ENCODE assay signal across 34 cellular contexts in the genomic region with DNA sequence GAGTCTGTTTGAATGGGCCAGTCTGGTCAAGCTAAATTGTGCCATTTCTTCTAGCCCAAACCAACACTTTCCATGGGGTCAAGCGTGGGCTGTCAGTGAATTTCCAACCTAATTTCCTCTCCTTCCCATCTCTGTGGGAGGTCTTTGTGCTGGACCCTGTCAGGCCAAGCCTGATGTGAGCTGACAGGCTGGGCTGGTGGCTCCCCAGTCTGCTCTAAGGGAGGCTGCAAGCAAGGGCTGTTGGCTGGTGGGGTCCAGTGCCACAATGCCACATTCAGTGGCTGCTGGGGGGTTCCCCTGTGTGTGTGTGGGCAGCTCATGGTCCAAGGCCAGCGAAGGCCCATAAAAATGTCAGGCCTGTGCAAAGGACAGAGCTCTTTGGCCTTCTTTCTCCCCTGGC.
"Had no signal": no experiment of that assay in that cellular context is flagged by ENCODE, and none has a peak within 500 bp of the region (broad histone marks: within the 10 kb centered on the region; RNA-seq: fewer than 3 reads in every experiment).

No MANE protein-coding gene starts in this region.

- H3K36me3 Mint-ChIP-seq: activated naive CD4-positive, alpha-beta T cell treated with anti-CD3 and anti-CD28 coated beads, Interleukin-2, amount 10 ng/mL, durations not matched to agents 7 days and 5 days; activated naive CD8-positive, alpha-beta T cell; brain had no signal

- H3K9me3 Mint-ChIP-seq: activated CD4-positive, alpha-beta T cell treated with anti-CD3 and anti-CD28 coated beads, Interleukin-2, amount 10 ng/mL, durations not matched to agents 24 days and 14 days; activated naive CD4-positive, alpha-beta T cell treated with anti-CD3 and anti-CD28 coated beads, Interleukin-2, amount 10 ng/mL, durations not matched to agents 7 days and 5 days; activated naive CD8-positive, alpha-beta T cell treated with anti-CD3 and anti-CD28 coated beads, Interleukin-2, amount 50 U/mL, for 24 hours; activated T-cell treated with anti-CD3 and anti-CD28 coated beads, Interleukin-2, amount 50 U/mL, for 72 hours; activated T-helper 2 cell treated with anti-CD3 and anti-CD28 coated beads, Interferon-gamma antibody, Interleukin-2, Interleukin-4, amounts not matched to agents 10 μg/mL and 5 μg/mL and 100 μg/mL, durations not matched to agents 14 hours and 24 hours and 36 hours had no signal

- H3K4me2 ChIP-seq: KMS-11 had no signal

- DNase-seq: activated CD4-positive, alpha-beta T cell treated with anti-CD3 and anti-CD28 coated beads, Interleukin-2, amount 10 ng/mL, durations not matched to agents 24 days and 14 days; activated CD4-positive, alpha-beta T cell treated with anti-CD3 and anti-CD28 coated beads, Interleukin-2, amount 50 U/mL, for 48 hours; activated CD8-positive, alpha-beta memory T cell treated with anti-CD3 and anti-CD28 coated beads, Interleukin-2, amount 50 U/mL, for 4 hours; activated CD8-positive, alpha-beta T cell treated with anti-CD3 and anti-CD28 coated beads, Interleukin-2, amount 10 ng/mL, durations not matched to agents 7 days and 5 days; activated gamma-delta T cell; activated naive CD4-positive, alpha-beta T cell treated with anti-CD3 and anti-CD28 coated beads, Interleukin-2, amount 10 ng/mL, durations not matched to agents 7 days and 5 days; activated naive CD8-positive, alpha-beta T cell treated with anti-CD3 and anti-CD28 coated beads, Interleukin-2, amount 50 U/mL, for 24 hours; activated T-cell treated with anti-CD3 and anti-CD28 coated beads, Interleukin-2, amount 50 U/mL, for 72 hours; anterior cingulate cortex; caudate nucleus; cerebellar nuclear complex; MM.1S; MV-4-11; NCI-H1092; NCI-H146; NCI-H187; NCI-H2029 treated with DMSO at 0.1 percent for 48 hours; NCI-H2171 treated with DMSO at 0.1 percent for 48 hours; NCI-H2227 treated with DMSO at 0.1 percent for 48 hours; NCI-H446; NCI-H510A treated with DMSO at 0.1 percent for 48 hours; NCI-H526 treated with DMSO at 0.1 percent for 48 hours; NCI-H82; SHP77; SJCRH30; T1000; WERI-Rb-1 had no signal

- H3K27me3 Mint-ChIP-seq: activated naive CD8-positive, alpha-beta T cell had no signal

- H3K4me3 Mint-ChIP-seq: activated CD4-positive, alpha-beta T cell treated with anti-CD3 and anti-CD28 coated beads, Interleukin-2, amount 10 ng/mL, durations not matched to agents 24 days and 14 days; activated CD8-positive, alpha-beta T cell treated with anti-CD3 and anti-CD28 coated beads, Interleukin-2, amount 10 ng/mL, durations not matched to agents 7 days and 5 days; activated naive CD4-positive, alpha-beta T cell treated with anti-CD3 and anti-CD28 coated beads, Interleukin-2, amount 10 ng/mL, durations not matched to agents 7 days and 5 days; activated naive CD8-positive, alpha-beta T cell; activated naive CD8-positive, alpha-beta T cell treated with anti-CD3 and anti-CD28 coated beads, Interleukin-2, amount 50 U/mL, for 24 hours; activated T-cell treated with anti-CD3 and anti-CD28 coated beads, Interleukin-2, amount 50 U/mL, for 72 hours; brain had no signal

- ATAC-seq: activated CD8-positive, alpha-beta T cell treated with anti-CD3 and anti-CD28 coated beads, Interleukin-2, amount 10 ng/mL, durations not matched to agents 7 days and 5 days; activated naive CD8-positive, alpha-beta T cell treated with anti-CD3 and anti-CD28 coated beads, Interleukin-2, amount 50 U/mL, for 24 hours; activated T-cell treated with anti-CD3 and anti-CD28 coated beads, Interleukin-2, amount 50 U/mL, for 72 hours; Panc1 had no signal

- H3K27ac ChIP-seq: KMS-11, SJCRH30, SK-N-MC, WERI-Rb-1 had no signal

- H3K4me1 Mint-ChIP-seq: activated CD4-positive, alpha-beta T cell treated with anti-CD3 and anti-CD28 coated beads, Interleukin-2, amount 10 ng/mL, durations not matched to agents 24 days and 14 days; activated naive CD4-positive, alpha-beta T cell treated with anti-CD3 and anti-CD28 coated beads, Interleukin-2, amount 10 ng/mL, durations not matched to agents 7 days and 5 days; activated naive CD8-positive, alpha-beta T cell treated with anti-CD3 and anti-CD28 coated beads, Interleukin-2, amount 50 U/mL, for 24 hours had no signal

- FAIRE-seq: bronchial epithelial cell had no signal

- H3K27me3 ChIP-seq: SJCRH30 had no signal

- H3K36me3 ChIP-seq: SJCRH30, WERI-Rb-1 had no signal

- H3K9ac ChIP-seq: KMS-11 had no signal

- H3K4me3 ChIP-seq: SJCRH30, SK-N-MC had no signal

- H3K9me3 ChIP-seq: SJCRH30 had no signal

- H3K27ac Mint-ChIP-seq: activated CD4-positive, alpha-beta T cell treated with anti-CD3 and anti-CD28 coated beads, Interleukin-2, amount 10 ng/mL, durations not matched to agents 24 days and 14 days; activated CD8-positive, alpha-beta T cell treated with anti-CD3 and anti-CD28 coated beads, Interleukin-2, amount 10 ng/mL, durations not matched to agents 7 days and 5 days; activated naive CD4-positive, alpha-beta T cell treated with anti-CD3 and anti-CD28 coated beads, Interleukin-2, amount 10 ng/mL, durations not matched to agents 7 days and 5 days; activated naive CD8-positive, alpha-beta T cell; activated naive CD8-positive, alpha-beta T cell treated with anti-CD3 and anti-CD28 coated beads, Interleukin-2, amount 50 U/mL, for 24 hours; activated T-cell treated with anti-CD3 and anti-CD28 coated beads, Interleukin-2, amount 50 U/mL, for 72 hours; activated T-helper 2 cell treated with anti-CD3 and anti-CD28 coated beads, Interferon-gamma antibody, Interleukin-2, Interleukin-4, amounts not matched to agents 10 μg/mL and 5 μg/mL and 100 μg/mL, durations not matched to agents 14 hours and 24 hours and 36 hours had no signal
